In genomic region chr18:36130883-36131653, GRCh38 we compare ENCODE assay signal across 8 cellular contexts. TPM values are rescaled to one million over a fixed set of nuclear protein-coding genes. Genes with fewer than 3 reads are reported as not detected.
DNase-seq lines count a peak whose midpoint lies in the region; ATAC-seq and TF ChIP-seq lines count a peak whose summit lies in the region.

No MANE protein-coding gene starts in this region.

- no peaks in the 10 kb centered on the region for H3K9me3 ChIP-seq in T-helper 17 cell (ENCODE audit: control insufficient read depth, low read length, poor library complexity, severe bottlenecking)
- no peaks in the 10 kb centered on the region for H3K9me3 ChIP-seq in right cardiac atrium (ENCODE audit: control insufficient read depth, low read length)
- no peaks in the 10 kb centered on the region for H3K9me3 ChIP-seq in spleen

- WGBS in right cardiac atrium, result 90% methylated on average over 26 of the region's 26 CpGs
- 89 to 95% (median 91%) methylated on average over 26 of the region's 26 CpGs for WGBS in spleen, 5 donors

- no peak for TF ChIP-seq POLR2A in spleen (IDR thresholded peaks at IDR 0.05)

- H3K27ac ChIP-seq in right cardiac atrium (ENCODE audit: low read length), result no peak overlapping the region
- no peak overlapping the region for H3K27ac ChIP-seq in spleen

- TF ChIP-seq CTCF in spleen (IDR thresholded peaks at IDR 0.05 in 8 of 11, conservative IDR thresholded peaks at IDR 0.05 in 3 of 11), result no peak

- H3K4me1 ChIP-seq in right cardiac atrium (ENCODE audit: control insufficient read depth, insufficient read depth, low read length) (peaks cover 2% of the 10 kb centered on the region), spleen (peaks cover 31 to 79% (median 50%) of the 10 kb centered on the region in 6 donors)

- H3K27me3 Mint-ChIP-seq in T-helper 17 cell, result no peaks in the 10 kb centered on the region

- no peak for ATAC-seq in T-helper 17 cell
- ATAC-seq in right cardiac atrium, result no peak
- ATAC-seq in HG02642 (IDR thresholded peaks at IDR 0.05; ENCODE audit: poor library complexity, unreplicated experiment), result no peak

- H3K27ac Mint-ChIP-seq in T-helper 17 cell, result peak overlapping the region; percentile 97

- H3K27me3 ChIP-seq in right cardiac atrium (ENCODE audit: control insufficient read depth, insufficient read depth) (no peaks in the 10 kb centered on the region), spleen (replicated peaks in 1 of 7) (no peaks in the 10 kb centered on the region)

- peak overlapping the region; percentile 69 for H3K4me3 ChIP-seq in right cardiac atrium (ENCODE audit: low read length)
- H3K4me3 ChIP-seq in spleen, result peak overlapping the region; percentile 73 to 98 (median 90)

- peaks cover 0 to 34% (median 0%) of the 10 kb centered on the region in 6 donors for H3K36me3 ChIP-seq in spleen

- peaks cover 41% of the 10 kb centered on the region for H3K4me1 Mint-ChIP-seq in T-helper 17 cell

- H3K36me3 Mint-ChIP-seq in T-helper 17 cell (ENCODE audit: low read depth), result peaks cover 5% of the 10 kb centered on the region

- peak overlapping the region; percentile 94 for H3K4me3 Mint-ChIP-seq in T-helper 17 cell

- DNase-seq in NCI-H510A treated with DMSO at 0.1 percent for 48 hours (lab: John Stamatoyannopoulos, UW), result peak; percentile 11
- DNase-seq in NCI-H510A (lab: John Stamatoyannopoulos, UW), result no peak
- DNase-seq in T-helper 17 cell, result no peak
- no peak for DNase-seq in right cardiac atrium
- peak; percentile 82 for DNase-seq in spleen
- DNase-seq in D341Med (ENCODE audit: low spot score), result no peak
- DNase-seq in NCI-H524 (lab: John Stamatoyannopoulos, UW), result no peak

- intact Hi-C loops in right cardiac atrium (cut with DNase I), result loop anchor here in 1 of 4 donors (5.0 kb wide), 1 partner anchor 114 kb away; no protein-coding TSS in a partner anchor
- intact Hi-C loops in spleen (cut with DNase I; ENCODE audit: low total_unique reads), result no loop called here

RNA-seq across cellular contexts. Expression of gene ELP2, which starts 1.4 kb away (rescaled TPM):
- total RNA-seq in T-helper 17 cell (100 to 1,000 TPM; 147 to 152 TPM), right cardiac atrium (10 to 100 TPM; 48.9 to 56.6 (median 55.0) TPM), spleen (10 to 100 TPM; 45.7 to 99.7 (median 79.0) TPM)
- polyA plus RNA-seq in right cardiac atrium (31.4 TPM), spleen (10 to 100 TPM; 50.6 to 72.4 (median 57.0) TPM)

RNA-seq across cellular contexts. Expression of gene SLC39A6, which starts 1.9 kb away (rescaled TPM):
- total RNA-seq in T-helper 17 cell (10 to 100 TPM; 14.4 to 16.3 TPM), right cardiac atrium (10 to 100 TPM; 12.3 to 17.1 (median 14.5) TPM), spleen (10 to 100 TPM; 17.7 to 29.7 (median 24.0) TPM)
- polyA plus RNA-seq in right cardiac atrium (5.5 TPM), spleen (1 to 10 TPM; 3.9 to 6.9 (median 6.6) TPM)

RNA-seq across cellular contexts. Expression of gene MOCOS, which starts 56.2 kb away (rescaled TPM):
- under 1 TPM in 1 of 2 donors, not detected in 1; 0.30 TPM for total RNA-seq in T-helper 17 cell
- total RNA-seq in right cardiac atrium, result under 1 TPM; 0.57 to 0.64 (median 0.59) TPM
- 0.14 TPM for polyA plus RNA-seq in right cardiac atrium
- 1 to 10 TPM in 4 of 7 donors, under 1 TPM in 3; 0.30 to 2.7 (median 1.0) TPM for total RNA-seq in spleen
- polyA plus RNA-seq in spleen, result under 1 TPM; 0.13 to 0.37 (median 0.18) TPM

Comparison
In these comparisons a context has a peak if more than half of its experiments do, and no peak if none do; other contexts are left out.
1. DNase-seq: peak in NCI-H510A treated with DMSO at 0.1 percent for 48 hours (single experiment) and spleen (single experiment); none in NCI-H510A (single experiment), T-helper 17 cell (0 of 3), right cardiac atrium (0 of 3), D341Med (single experiment) and NCI-H524 (0 of 2).